8 cellular contexts compared by ENCODE assay signal in the genomic region with DNA sequence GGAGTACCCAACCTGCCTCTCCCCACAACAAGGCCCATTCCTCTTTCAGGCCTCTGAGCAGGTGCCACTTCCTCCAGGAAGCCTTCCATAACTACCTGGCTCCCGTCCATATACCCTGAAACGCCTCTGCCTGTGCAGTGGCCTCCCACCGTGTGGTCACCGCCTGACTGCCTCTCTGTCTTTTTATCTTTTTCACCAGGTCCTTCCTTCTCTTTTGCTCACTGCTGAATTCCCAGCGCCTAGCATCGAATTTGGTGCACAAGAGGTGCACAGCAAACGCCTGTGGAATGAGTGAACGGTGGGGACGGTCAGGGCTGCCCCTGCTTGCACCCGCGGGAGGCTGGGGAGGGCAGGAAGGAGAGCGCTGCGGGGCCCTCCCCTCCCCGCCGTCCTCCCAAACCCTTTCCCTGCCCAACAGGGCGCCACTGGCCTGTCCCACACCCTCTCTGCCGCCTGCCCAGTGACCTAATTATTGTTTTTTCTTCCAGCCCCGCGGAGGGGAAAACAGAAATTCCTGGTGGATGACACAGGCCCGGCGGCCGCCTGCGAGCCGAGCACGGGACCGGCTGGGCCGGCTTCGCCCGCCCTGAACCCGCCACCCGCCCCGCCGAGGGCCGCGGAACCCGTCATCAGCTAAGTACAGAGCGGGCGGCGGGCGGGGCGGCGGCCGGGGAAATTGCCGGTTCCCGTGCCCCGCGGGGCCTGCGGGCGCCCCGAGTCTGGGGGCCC.
DNase-seq lines count a peak whose midpoint lies in the region; ATAC-seq, FAIRE-seq and TF ChIP-seq lines count a peak whose summit lies in the region.

No MANE protein-coding gene starts in this region.

- peak overlapping the region; percentile 27 to 72 for H3K9ac ChIP-seq in colonic mucosa (ENCODE audit: low read depth in 2 of 2, low read length in 2 of 2)

- ATAC-seq in GM21423 (IDR thresholded peaks at IDR 0.05; ENCODE audit: unreplicated experiment) (no peak), GM21526 (IDR thresholded peaks at IDR 0.05; ENCODE audit: low FRiP score, unreplicated experiment) (no peak)

- H3K4me1 ChIP-seq in SJCRH30 (no peaks in the 10 kb centered on the region), colonic mucosa (no peaks in the 10 kb centered on the region), small intestine (ENCODE audit: control insufficient read depth in 2 of 2, insufficient read depth in 1 of 2, low read depth in 1 of 2, low read length in 1 of 2) (no peaks in the 10 kb centered on the region)

- FAIRE-seq in small intestine (lab: Jason Lieb, UNC): no peak

- H3K36me3 ChIP-seq in SJCRH30: no peaks in the 10 kb centered on the region
- H3K36me3 ChIP-seq in colonic mucosa: no peaks in the 10 kb centered on the region
- H3K36me3 ChIP-seq in small intestine (ENCODE audit: control insufficient read depth in 2 of 2, insufficient read depth in 2 of 2, low read length in 2 of 2): no peaks in the 10 kb centered on the region

- DNase-seq in NCI-H82 (lab: John Stamatoyannopoulos, UW) (peak; percentile 13), NCI-H82 treated with DMSO at 0.1 percent for 48 hours (lab: John Stamatoyannopoulos, UW; ENCODE audit: unreplicated experiment) (no peak), SJCRH30 (peak; percentile 46 to 67), colonic mucosa (peak; percentile 81), kidney glomerular epithelial cell (lab: John Stamatoyannopoulos, UW) (peak; percentile 87), small intestine (peak; percentile 62)

- intact Hi-C loops in colonic mucosa (cut with DNase I): no loop called here

- no peak for TF ChIP-seq CTCF in colonic mucosa (IDR thresholded peaks at IDR 0.05)

- H3K9me3 ChIP-seq in SJCRH30 (replicated peaks) (no peaks in the 10 kb centered on the region), colonic mucosa (no peaks in the 10 kb centered on the region), small intestine (ENCODE audit: control insufficient read depth, low read depth) (no peaks in the 10 kb centered on the region)

- 2 to 6% (median 4%) methylated on average over 37 to 50 of the region's 50 CpGs for WGBS in small intestine, 3 donors

- H3K27me3 ChIP-seq in SJCRH30 (no peaks in the 10 kb centered on the region), colonic mucosa (no peaks in the 10 kb centered on the region), small intestine (ENCODE audit: control insufficient read depth in 2 of 2, insufficient read depth in 2 of 2, low read length in 2 of 2) (no peaks in the 10 kb centered on the region)

- H3K4me3 ChIP-seq in SJCRH30: peak overlapping the region; percentile 59
- peak overlapping the region; percentile 43 for H3K4me3 ChIP-seq in colonic mucosa
- H3K4me3 ChIP-seq in small intestine (ENCODE audit: low read depth in 1 of 2, low read length in 2 of 2): peak overlapping the region; percentile 27 to 55

- H3K27ac ChIP-seq in SJCRH30 (peak overlapping the region; percentile 38; the same call in 1 of the 2 replicates), colonic mucosa (peak overlapping the region; percentile 59), small intestine (ENCODE audit: low read depth in 1 of 2, low read length in 1 of 2) (peak overlapping the region; percentile 84 to 90)
